8 cellular contexts compared by ENCODE assay signal in genomic region chr3:38453075-38453913, GRCh38. TPM values are rescaled to one million over a fixed set of nuclear protein-coding genes. Genes with fewer than 3 reads are reported as not detected.
DNase-seq lines count a peak whose midpoint lies in the region; FAIRE-seq and TF ChIP-seq lines count a peak whose summit lies in the region.

TSS of gene ACVR2B (plus strand) at chr3:38453890. CDS start at chr3:38454323, 433 bp downstream.

- H3K4me1 ChIP-seq in ACC112 (ENCODE audit: control insufficient read depth, insufficient read depth, low read length, unreplicated experiment) (peaks cover 4% of the 10 kb centered on the region), endodermal cell (ENCODE audit: control insufficient read depth, insufficient read depth, low read length) (peaks cover 9% of the 10 kb centered on the region), mesodermal cell (ENCODE audit: control insufficient read depth, insufficient read depth, low read length, poor library complexity, severe bottlenecking) (no peaks in the 10 kb centered on the region)

- H3K27me3 ChIP-seq in ACC112 (ENCODE audit: insufficient read depth, low read length): no peaks in the 10 kb centered on the region
- H3K27me3 ChIP-seq in HL-60 (ENCODE audit: insufficient read depth, poor library complexity, severe bottlenecking): peaks cover 5% of the 10 kb centered on the region
- no peaks in the 10 kb centered on the region for H3K27me3 ChIP-seq in endodermal cell (ENCODE audit: control insufficient read depth, insufficient read depth, low read length, poor library complexity, severe bottlenecking)

- DNase-seq in GM19239 (ENCODE audit: insufficient read length, low spot score) (peak; percentile 86), HL-60 (ENCODE audit: low read depth in 1 of 2, low spot score in 1 of 2) (peak; percentile 54 to 57), NOMO-1 (lab: John Stamatoyannopoulos, UW; ENCODE audit: unreplicated experiment in 2 of 2) (peak; percentile 48 to 72), endodermal cell (peak; percentile 96)
- peak; percentile 24 for DNase-seq in activated CD8-positive, alpha-beta memory T cell treated with anti-CD3 and anti-CD28 coated beads, Interleukin-2, amount 50 U/mL, for 24 hours (ENCODE audit: extremely low read depth)
- peak; percentile 57 for DNase-seq in stimulated activated CD8-positive, alpha-beta memory T cell treated with anti-CD3 and anti-CD28 coated beads, Interleukin-12 subunit alpha, Interleukin-12 subunit beta, amount 100 ng/mL, for 4 hours (ENCODE audit: low read depth)

- peak within 1 kb of the TSS; percentile 99 for H3K27ac Mint-ChIP-seq in endodermal cell

- H3K79me2 ChIP-seq in ACC112 (ENCODE audit: control insufficient read depth, insufficient read depth, low read length, unreplicated experiment): no peaks in the 10 kb centered on the region

- H3K4me1 Mint-ChIP-seq in endodermal cell: peaks cover 23% of the 10 kb centered on the region

- H3K9me3 ChIP-seq in endodermal cell (ENCODE audit: control insufficient read depth, low read length): peaks cover 31% of the 10 kb centered on the region
- H3K9me3 ChIP-seq in mesodermal cell (ENCODE audit: control insufficient read depth, low read length): no peaks in the 10 kb centered on the region

- FAIRE-seq in GM19239 (lab: Jason Lieb, UNC): no peak

- H3K27ac ChIP-seq in ACC112 (ENCODE audit: low read depth, low read length) (no peak within 1 kb of the TSS), HL-60 (replicated peaks) (0 out of 2 replicates have a peak within 1 kb of the TSS, but pooled peaks have one; percentile 14), endodermal cell (ENCODE audit: low read depth, low read length) (peak within 1 kb of the TSS; percentile 98), mesodermal cell (ENCODE audit: low read depth, low read length, severe bottlenecking) (peak within 1 kb of the TSS; percentile 91)

- TF ChIP-seq CTCF in HL-60 (IDR thresholded peaks at IDR 0.05; ENCODE audit: insufficient read depth, low read length): no peak
- peak; percentile 48 for TF ChIP-seq CTCF in endodermal cell (conservative IDR thresholded peaks at IDR 0.05)

- H3K36me3 Mint-ChIP-seq in endodermal cell (ENCODE audit: low read depth): peaks cover 9% of the 10 kb centered on the region

- peak within 1 kb of the TSS; percentile 92 for H2AFZ ChIP-seq in ACC112 (ENCODE audit: low read length, unreplicated experiment)

- H3K4me3 Mint-ChIP-seq in endodermal cell: peak within 1 kb of the TSS; percentile 97

- H3K9me3 Mint-ChIP-seq in endodermal cell: peaks cover 26% of the 10 kb centered on the region

- H3K4me3 ChIP-seq in ACC112 (ENCODE audit: low read depth, low read length) (peak within 1 kb of the TSS; percentile 94), HL-60 (replicated peaks; ENCODE audit: insufficient read depth, low read length) (peak within 1 kb of the TSS; percentile 61), endodermal cell (ENCODE audit: low read length) (peak within 1 kb of the TSS; percentile 85), mesodermal cell (ENCODE audit: extremely low read depth, insufficient read depth, low read length, poor library complexity, severe bottlenecking) (peak within 1 kb of the TSS; percentile 77)

- H3K36me3 ChIP-seq in ACC112 (ENCODE audit: insufficient read depth, low read length) (no peaks in the 10 kb centered on the region), endodermal cell (ENCODE audit: control insufficient read depth, insufficient read depth, low read length) (no peaks in the 10 kb centered on the region), mesodermal cell (ENCODE audit: control insufficient read depth, insufficient read depth, low read length) (no peaks in the 10 kb centered on the region)

- WGBS in endodermal cell (ENCODE audit: insufficient coverage in 1 of 2, insufficient read length in 1 of 2), 2 experiments: 2 to 4% methylated on average over 16 to 44 of the region's 48 CpGs
- WGBS in mesodermal cell (ENCODE audit: insufficient coverage in 2 of 2), 2 experiments: 3 to 5% methylated on average over 20 to 28 of the region's 48 CpGs

- peak within 1 kb of the TSS; percentile 93 for H3K9ac ChIP-seq in endodermal cell (ENCODE audit: extremely low read depth, low read length, poor library complexity, severe bottlenecking)

- H3K27me3 Mint-ChIP-seq in endodermal cell (ENCODE audit: insufficient read depth): peaks cover 2% of the 10 kb centered on the region

RNA-seq across cellular contexts. Expression of gene ACVR2B, which starts in this region (rescaled TPM):
- total RNA-seq in endodermal cell: 100 to 1,000 TPM; 108 to 112 TPM
- polyA plus RNA-seq in endodermal cell (2013, experiment 1 of 2): 41.1 TPM
- 43.0 TPM for polyA plus RNA-seq in endodermal cell (2013, experiment 2 of 2)
- polyA plus RNA-seq in mesodermal cell (2013, experiment 1 of 2): 28.8 TPM
- 23.4 TPM for polyA plus RNA-seq in mesodermal cell (2013, experiment 2 of 2)

Comparison
In these comparisons a context has a peak if more than half of its experiments do, and no peak if none do; other contexts are left out.
1. DNase-seq: peak in every context shown above with its lines; median percentile 96 in endodermal cell; 86 in GM19239; 60 in NOMO-1; 57 in stimulated activated CD8-positive, alpha-beta memory T cell treated with anti-CD3 and anti-CD28 coated beads, Interleukin-12 subunit alpha, Interleukin-12 subunit beta, amount 100 ng/mL, for 4 hours; 56 in HL-60; 24 in activated CD8-positive, alpha-beta memory T cell treated with anti-CD3 and anti-CD28 coated beads, Interleukin-2, amount 50 U/mL, for 24 hours.